ENCODE assay signal across 24 cellular contexts in the genomic region with DNA sequence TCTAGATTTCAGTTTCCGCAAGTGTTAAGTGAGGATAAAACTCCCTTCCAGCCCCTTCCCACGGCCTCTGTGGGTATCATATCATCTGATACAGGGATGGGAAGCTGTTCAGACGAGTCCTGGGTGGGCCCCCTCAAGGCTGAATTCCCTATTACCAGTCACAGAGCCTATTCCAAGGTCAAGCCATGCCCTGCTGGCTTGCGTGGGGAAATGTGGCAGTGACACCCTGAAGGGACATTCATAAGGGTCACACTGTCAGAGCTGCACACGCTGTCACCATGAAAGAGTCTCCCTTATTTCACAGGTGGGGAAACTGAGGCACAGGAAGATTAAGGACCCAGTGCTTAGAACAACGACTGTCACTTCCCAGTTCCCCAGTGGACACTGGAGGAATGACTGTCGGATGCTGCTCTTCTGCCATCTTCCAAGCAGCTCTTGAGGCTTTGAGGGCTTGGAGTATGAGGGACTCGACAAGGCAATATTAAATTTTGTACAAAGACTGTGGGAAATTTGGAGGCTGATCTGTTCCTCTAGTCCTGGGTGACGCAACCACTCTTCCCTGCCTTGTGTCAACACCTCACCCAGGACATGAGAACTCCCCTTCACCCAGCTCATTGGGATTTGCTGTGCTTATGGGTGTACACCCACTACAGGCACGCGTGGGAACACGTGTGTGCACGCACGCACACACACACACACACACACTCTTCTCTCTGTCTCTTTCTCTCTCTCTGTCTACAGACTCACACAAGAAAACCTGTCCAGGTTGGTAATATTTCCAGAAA.
DNase-seq lines count a peak whose midpoint lies in the region; ATAC-seq, FAIRE-seq and TF ChIP-seq lines count a peak whose summit lies in the region.
"Had no signal": no experiment of that assay in that cellular context is flagged by ENCODE, and none has a peak within 500 bp of the region (broad histone marks: within the 10 kb centered on the region; RNA-seq: fewer than 3 reads in every experiment).

No MANE protein-coding gene starts in this region.

- TF ChIP-seq CTCF in PC-3 (conservative IDR thresholded peaks at IDR 0.05; ENCODE audit: low read depth, low read length) (peak; percentile 36; the same call in 1 of the 2 replicates), cardiac fibroblast (IDR thresholded peaks at IDR 0.05; ENCODE audit: low read depth, low read length) (peak; percentile 2), lung (IDR thresholded peaks at IDR 0.05; ENCODE audit: control extremely low read depth, extremely low read depth) (no peak), sigmoid colon (IDR thresholded peaks at IDR 0.05) (no peak)

- H3K27ac ChIP-seq in PC-3 (ENCODE audit: low read length) (no peak overlapping the region), lung (ENCODE audit: low read depth in 1 of 2, low read length in 1 of 2) (no peak overlapping the region), sigmoid colon (no peak overlapping the region)
- H3K27ac ChIP-seq: esophagus muscularis mucosa, foreskin keratinocyte, pancreas, transverse colon had no signal

- DNase-seq in PC-3 (peak; percentile 36), cardiac fibroblast (ENCODE audit: low read depth in 2 of 2) (no peak), lung (ENCODE audit: low spot score) (peak; percentile 43), sigmoid colon (peak; percentile 27), RPMI8226 (no peak), DMS 273 (lab: John Stamatoyannopoulos, UW; ENCODE audit: unreplicated experiment) (no peak), HTR-8/SVneo (ENCODE audit: insufficient read length, low spot score) (no peak)
- DNase-seq: activated T-cell treated with anti-CD3 and anti-CD28 coated beads, Interleukin-2, amount 50 U/mL, for 72 hours; dermis blood vessel endothelial cell; DMS153; foreskin keratinocyte; kidney; natural killer cell; NCI-H1048; NCI-H2107; NCI-H748 treated with DMSO at 0.1 percent for 48 hours; retina; stimulated activated CD4-positive, alpha-beta T cell treated with anti-CD3 and anti-CD28 coated beads, Interleukin-4, amount 100 ng/mL, for 24 hours; T-helper 1 cell; transverse colon had no signal

- peaks cover 22% of the 10 kb centered on the region for H3K4me1 ChIP-seq in PC-3 (ENCODE audit: insufficient read depth, low read length)
- H3K4me1 ChIP-seq in lung (ENCODE audit: control insufficient read depth in 2 of 2, insufficient read depth in 2 of 2, low read length in 2 of 2), result peaks cover 0 to 6% of the 10 kb centered on the region in 2 donors
- H3K4me1 ChIP-seq in sigmoid colon, result no peaks in the 10 kb centered on the region
- H3K4me1 ChIP-seq: esophagus muscularis mucosa, foreskin keratinocyte, transverse colon had no signal

- POLR2A ChIA-PET in PC-3 (lab: Charles Lee; ENCODE audit: unreplicated experiment), result no interaction called here

- H3K4me3 ChIP-seq in PC-3 (ENCODE audit: low read length), result no peak overlapping the region
- no peak overlapping the region for H3K4me3 ChIP-seq in cardiac fibroblast (replicated peaks in 1 of 2; ENCODE audit: low read depth in 2 of 2, low read length in 2 of 2)
- no peak overlapping the region for H3K4me3 ChIP-seq in lung
- H3K4me3 ChIP-seq in sigmoid colon, result no peak overlapping the region
- H3K4me3 ChIP-seq: esophagus muscularis mucosa, pancreas, transverse colon had no signal

- CTCF ChIA-PET in PC-3 (lab: Charles Lee), result no interaction called here

- no peak for FAIRE-seq in HTR-8/SVneo (lab: Jason Lieb, UNC)
- FAIRE-seq: astrocyte, kidney, pancreas had no signal

- H3K9me2 ChIP-seq in PC-3 (replicated peaks; ENCODE audit: low read length), result peaks cover 12% of the 10 kb centered on the region

- no peak overlapping the region for H2AFZ ChIP-seq in PC-3 (ENCODE audit: low read length)

- H3K79me2 ChIP-seq in PC-3 (ENCODE audit: low read length), result no peaks in the 10 kb centered on the region

- H3K27me3 ChIP-seq in PC-3 (ENCODE audit: low read length) (no peaks in the 10 kb centered on the region), lung (ENCODE audit: control insufficient read depth, insufficient read depth) (no peaks in the 10 kb centered on the region), sigmoid colon (no peaks in the 10 kb centered on the region)
- H3K27me3 ChIP-seq: esophagus muscularis mucosa, foreskin keratinocyte, pancreas, transverse colon had no signal

- H3K9ac ChIP-seq in PC-3 (ENCODE audit: low read length), result no peak overlapping the region

- no peaks in the 10 kb centered on the region for H3K9me3 ChIP-seq in PC-3 (ENCODE audit: low read length)
- H3K9me3 ChIP-seq in lung (ENCODE audit: control insufficient read depth in 2 of 2, insufficient read depth in 1 of 2, low read length in 1 of 2), result peaks cover 0 to 1% of the 10 kb centered on the region in 2 donors
- H3K9me3 ChIP-seq in sigmoid colon, result peaks cover 0 to 4% (median 0%) of the 10 kb centered on the region in 4 donors
- H3K9me3 ChIP-seq: pancreas, transverse colon had no signal

- TF ChIP-seq EP300 in sigmoid colon (IDR thresholded peaks at IDR 0.05), result no peak

- intact Hi-C loops in PC-3 (cut with micrococcal nuclease) (loop anchor here (5.0 kb wide), 1 partner anchor 117 kb away; no protein-coding TSS in a partner anchor), sigmoid colon (cut with DNase I) (no loop called here)

- H3F3A ChIP-seq in PC-3 (ENCODE audit: low read length, unreplicated experiment), result no peaks in the 10 kb centered on the region

- BruUV-seq in PC-3 (replicated peaks; lab: Mats Ljungman, UMichigan), result no TSS peak

- H3K36me3 ChIP-seq in PC-3 (ENCODE audit: low read depth, low read length) (no peaks in the 10 kb centered on the region), lung (ENCODE audit: control insufficient read depth in 2 of 2, insufficient read depth in 2 of 2, low read length in 2 of 2) (no peaks in the 10 kb centered on the region), sigmoid colon (no peaks in the 10 kb centered on the region)
- H3K36me3 ChIP-seq: esophagus muscularis mucosa, pancreas, transverse colon had no signal

- no peak overlapping the region for H3K4me2 ChIP-seq in PC-3 (ENCODE audit: low read length)

- H4K20me1 ChIP-seq in PC-3 (ENCODE audit: low read length), result no peaks in the 10 kb centered on the region

- TF ChIP-seq POLR2A in sigmoid colon (IDR thresholded peaks at IDR 0.05), result no peak

- ATAC-seq in PC-3, result no peak
- ATAC-seq in lung (ENCODE audit: insufficient read depth, low FRiP score), result no peak
- ATAC-seq in GM18907 (IDR thresholded peaks at IDR 0.05; ENCODE audit: unreplicated experiment), result no peak
- ATAC-seq: activated T-cell treated with anti-CD3 and anti-CD28 coated beads, Interleukin-2, amount 50 U/mL, for 72 hours; foreskin keratinocyte; natural killer cell; pancreas had no signal

- 77 to 86% methylated on average over 14 of the region's 14 CpGs for WGBS in lung, 2 donors
- WGBS in sigmoid colon, 2 donors, result 84 to 87% methylated on average over 14 of the region's 14 CpGs

Comparison
In these comparisons a context has a peak if more than half of its experiments do, and no peak if none do; other contexts are left out.
1. DNase-seq: peak in PC-3 (single experiment), lung (single experiment) and sigmoid colon (single experiment); none in cardiac fibroblast (0 of 2), RPMI8226 (single experiment), DMS 273 (single experiment) and HTR-8/SVneo (single experiment).
2. CTCF ChIP-seq: peak in PC-3 (single experiment) and cardiac fibroblast (single experiment); none in lung (single experiment) and sigmoid colon (0 of 4).